Comparison of ENCODE assay signal across 32 cellular contexts in genomic region chr3:51950899-51951298, GRCh38. TPM values are rescaled to one million over a fixed set of nuclear protein-coding genes. Genes with fewer than 3 reads are reported as not detected.
"Had no signal": no experiment of that assay in that cellular context is flagged by ENCODE, and none has a peak within 500 bp of the region (broad histone marks: within the 10 kb centered on the region; RNA-seq: fewer than 3 reads in every experiment).

No MANE protein-coding gene starts in this region.

- H3K36me3 ChIP-seq: colonic mucosa had no signal

- ATAC-seq: effector memory CD8-positive, alpha-beta T cell; esophagus mucosa; foreskin keratinocyte; gastrocnemius medialis; gastroesophageal sphincter; heart left ventricle; heart right ventricle had no signal

- H3K4me1 ChIP-seq: colonic mucosa, foreskin keratinocyte had no signal

- H3K4me3 ChIP-seq: colonic mucosa, coronary artery, dorsolateral prefrontal cortex, esophagus muscularis mucosa, esophagus squamous epithelium, gastrocnemius medialis, gastroesophageal sphincter, heart left ventricle, heart right ventricle had no signal

- H3K27ac ChIP-seq: colonic mucosa, coronary artery, dorsolateral prefrontal cortex, epithelial cell of prostate, esophagus muscularis mucosa, esophagus squamous epithelium, foreskin keratinocyte, gastrocnemius medialis, gastroesophageal sphincter, heart left ventricle, heart right ventricle had no signal

- H3K9me3 ChIP-seq: colonic mucosa, esophagus muscularis mucosa, esophagus squamous epithelium, gastrocnemius medialis, gastroesophageal sphincter, heart left ventricle, heart right ventricle had no signal

- H3K27me3 ChIP-seq: colonic mucosa, dorsolateral prefrontal cortex, esophagus muscularis mucosa, gastrocnemius medialis, gastroesophageal sphincter had no signal

- DNase-seq: colonic mucosa; cortex of kidney; dermis blood vessel endothelial cell; dorsolateral prefrontal cortex; effector CD4-positive, alpha-beta T cell; effector CD8-positive, alpha-beta T cell; effector memory CD4-positive, alpha-beta T cell; effector memory CD8-positive, alpha-beta T cell; endodermal cell; erythroblast; esophagus squamous epithelium; foreskin fibroblast; foreskin keratinocyte; foreskin melanocyte; gastrocnemius medialis; glutamatergic neuron; head of caudate nucleus; heart right ventricle had no signal

- FAIRE-seq: colon, endometrium, endothelial cell of umbilical vein, frontal cortex had no signal

RNA-seq across cellular contexts. Expression of gene GPR62, which starts 4.3 kb away (rescaled TPM):
- total RNA-seq: chondrocyte, colonic mucosa, dermis blood vessel endothelial cell, dermis microvascular lymphatic vessel endothelial cell, epithelial cell of proximal tubule, esophagus mucosa, foreskin keratinocyte had no signal
- polyA plus RNA-seq: fibroblast of lung, foreskin keratinocyte had no signal
